ENCODE assay signal across 1 cellular context in genomic region chr20:41316602-41317535, GRCh38.
TF ChIP-seq lines count a peak whose summit lies in the region.

No MANE protein-coding gene starts in this region.

TF ChIP-seq in GM12878, 131 proteins besides CTCF, POLR2A, EP300 and RAD21:
- TF ChIP-seq ZZZ3 (IDR thresholded peaks at IDR 0.05; ENCODE audit: control insufficient read depth, insufficient read length, low read depth) (no peak), YY1 (IDR thresholded peaks at IDR 0.05; ENCODE audit: low read depth, low read length) (0 out of 2 replicates have a peak, but pooled peaks have one; percentile 6), EGR1 (IDR thresholded peaks at IDR 0.05; ENCODE audit: borderline replicate concordance in 1 of 2, low read depth in 2 of 2, low read length in 2 of 2) (peak in 1 of 2 experiments; percentile 82; a peak in 2 of 3 replicates), GABPA (IDR thresholded peaks at IDR 0.05; ENCODE audit: low read depth) (no peak), NR2F1 (conservative IDR thresholded peaks at IDR 0.05) (peak; percentile 90), NKRF (conservative IDR thresholded peaks at IDR 0.05) (peak; percentile 68), BHLHE40 (IDR thresholded peaks at IDR 0.05; ENCODE audit: borderline replicate concordance in 1 of 2, low read depth in 2 of 2, low read length in 1 of 2) (peak; percentile 29 to 52; a peak in 2 of 4 replicates), ZNF687 (IDR thresholded peaks at IDR 0.05) (peak; percentile 37; the same call in 1 of the 2 replicates), HDAC6 (IDR thresholded peaks at IDR 0.05; ENCODE audit: unreplicated experiment) (no peak), BACH1 (IDR thresholded peaks at IDR 0.05; ENCODE audit: borderline replicate concordance) (peak; percentile 43; the same call in 1 of the 2 replicates), LARP7 (IDR thresholded peaks at IDR 0.05) (0 out of 2 replicates have a peak, but pooled peaks have one; percentile 43), MAX (IDR thresholded peaks at IDR 0.05; ENCODE audit: low read depth, low read length) (peak; percentile 48), IKZF1 (conservative IDR thresholded peaks at IDR 0.05) (peak; percentile 43; the same call in 1 of the 2 replicates), NR2C1 (IDR thresholded peaks at IDR 0.05) (0 out of 2 replicates have a peak, but pooled peaks have one; percentile 12), ZNF274 (IDR thresholded peaks at IDR 0.05; ENCODE audit: insufficient read depth, insufficient read length) (no peak), ELK1 (IDR thresholded peaks at IDR 0.05; ENCODE audit: low read depth, low read length) (no peak), BMI1 (IDR thresholded peaks at IDR 0.05; ENCODE audit: borderline replicate concordance) (no peak), GATAD2B (conservative IDR thresholded peaks at IDR 0.05; ENCODE audit: low read depth) (peak; percentile 75; the same call in 1 of the 2 replicates), TCF7 (IDR thresholded peaks at IDR 0.05; ENCODE audit: borderline replicate concordance) (no peak), DPF2 (IDR thresholded peaks at IDR 0.05) (0 out of 2 replicates have a peak, but pooled peaks have one; percentile 46), ZNF217 (IDR thresholded peaks at IDR 0.05) (peak; percentile 36; the same call in 1 of the 2 replicates)
